8 cellular contexts compared by ENCODE assay signal in the genomic region with DNA sequence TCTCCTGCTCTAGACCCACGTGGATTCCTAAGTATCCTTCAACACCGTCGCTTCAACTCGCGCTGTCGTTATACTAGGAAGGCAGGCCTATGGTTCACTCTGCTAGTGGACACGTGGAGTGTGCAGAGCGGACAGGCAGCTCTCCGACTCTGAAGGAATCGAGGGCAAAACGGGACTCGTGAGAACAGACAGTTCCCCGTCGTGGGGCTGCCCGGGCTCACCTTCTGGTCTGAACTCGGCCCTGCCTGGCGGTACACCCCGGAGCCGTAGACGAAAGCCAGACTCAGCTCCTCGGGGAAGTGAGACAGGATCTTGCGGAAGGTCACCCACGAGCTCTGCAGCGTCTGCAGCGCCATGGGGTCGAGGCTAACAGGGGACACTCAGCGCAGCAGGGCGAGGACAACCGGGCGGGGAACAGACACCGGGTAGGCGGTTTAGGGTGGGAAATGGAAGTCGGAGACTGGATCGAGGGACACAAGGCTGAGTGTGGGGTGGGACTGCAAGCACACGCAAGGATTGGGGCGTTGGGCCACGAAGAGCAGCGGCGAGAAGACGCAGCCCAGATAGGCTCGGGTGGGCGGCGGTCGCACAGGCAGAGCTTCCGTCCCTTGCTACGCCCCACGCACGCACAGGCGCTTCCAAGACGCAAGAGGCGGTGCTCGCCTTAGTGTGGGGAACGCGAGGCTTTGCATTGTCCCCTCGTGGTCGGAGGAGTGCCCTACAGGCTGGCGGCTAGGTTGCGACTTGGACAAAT. TPM values are rescaled to one million over a fixed set of nuclear protein-coding genes. Genes with fewer than 3 reads are reported as not detected.
DNase-seq lines count a peak whose midpoint lies in the region; TF ChIP-seq lines count a peak whose summit lies in the region.

TAMM41 (minus strand) TSS at position 605 of the 754 bp plus-strand sequence; CDS start at position 356, 249 bp downstream.

- H3K4me3 Mint-ChIP-seq in neural crest cell, result peak within 1 kb of the TSS; percentile 97

- H3K27me3 Mint-ChIP-seq in neural crest cell (ENCODE audit: low read depth), result peaks cover 25% of the 10 kb centered on the region

- no peaks in the 10 kb centered on the region for H3K9me3 Mint-ChIP-seq in neural crest cell

- H3K27me3 ChIP-seq in stomach smooth muscle (ENCODE audit: control insufficient read depth in 1 of 2, insufficient read depth in 2 of 2, low read length in 2 of 2), result no peaks in the 10 kb centered on the region

- H3K27ac Mint-ChIP-seq in neural crest cell (ENCODE audit: unreplicated experiment), result peak within 1 kb of the TSS; percentile 89

- H3K4me3 ChIP-seq in fibroblast of villous mesenchyme (ENCODE audit: low read depth, low read length), result peak within 1 kb of the TSS; percentile 74
- H3K4me3 ChIP-seq in stomach smooth muscle (ENCODE audit: low read length in 2 of 2), result peak within 1 kb of the TSS; percentile 95 to 100

- peaks cover 29% of the 10 kb centered on the region for H3K4me1 Mint-ChIP-seq in neural crest cell

- H3K36me3 ChIP-seq in ES-I3 (ENCODE audit: insufficient read depth, low read length) (peaks cover 9% of the 10 kb centered on the region), stomach smooth muscle (ENCODE audit: control insufficient read depth in 2 of 2, insufficient read depth in 2 of 2, low read length in 2 of 2) (peaks cover 11 to 17% of the 10 kb centered on the region in 2 donors)

- H3K36me3 Mint-ChIP-seq in neural crest cell (ENCODE audit: low read depth), result peaks cover 7% of the 10 kb centered on the region

- H3K27ac ChIP-seq in stomach smooth muscle (ENCODE audit: low read length), result peak within 1 kb of the TSS; percentile 79

- H3K9me3 ChIP-seq in ES-I3 (ENCODE audit: control insufficient read depth, insufficient read depth, low read length), result no peaks in the 10 kb centered on the region
- H3K9me3 ChIP-seq in stomach smooth muscle (ENCODE audit: control insufficient read depth in 2 of 2, low read length in 2 of 2), result no peaks in the 10 kb centered on the region

- H3K9ac ChIP-seq in ES-I3 (ENCODE audit: low read depth, low read length) (peak within 1 kb of the TSS; percentile 76), stomach smooth muscle (ENCODE audit: low read length in 2 of 2) (peak within 1 kb of the TSS; percentile 89 to 90)

- TF ChIP-seq CTCF in LNCAP (IDR thresholded peaks at IDR 0.05), result peak; percentile 95
- TF ChIP-seq CTCF in fibroblast of villous mesenchyme (IDR thresholded peaks at IDR 0.05; ENCODE audit: insufficient read depth, low read depth, low read length), result peak; percentile 64
- peak; percentile 80 for TF ChIP-seq CTCF in neural crest cell (conservative IDR thresholded peaks at IDR 0.05)

- peaks cover 5% of the 10 kb centered on the region; the same call in 1 of the 2 replicates for H3K4me1 ChIP-seq in ES-I3 (ENCODE audit: insufficient read depth, low read length)
- H3K4me1 ChIP-seq in stomach smooth muscle (ENCODE audit: control insufficient read depth, insufficient read depth, low read length), result peaks cover 18% of the 10 kb centered on the region

- DNase-seq in GOT3 (lab: John Stamatoyannopoulos, UW) (peak; percentile 35), SHP77 (lab: John Stamatoyannopoulos, UW) (peak; percentile 86 to 91), fibroblast of villous mesenchyme (ENCODE audit: low read depth) (peak; percentile 89), neural crest cell (ENCODE audit: low read depth, low spot score) (peak; percentile 74)
- peak; percentile 96 for DNase-seq in activated effector memory CD4-positive, alpha-beta T cell treated with anti-CD3 and anti-CD28 coated beads, Interleukin-2, amount 50 U/mL, for 16 hours

RNA-seq across cellular contexts. Expression of gene TAMM41, which starts in this region (rescaled TPM):
- total RNA-seq in fibroblast of villous mesenchyme, result 9.0 and 10.4 TPM in 2 replicates
- total RNA-seq in neural crest cell, result 23.6 and 24.5 TPM in 2 replicates

Comparison
In these comparisons a context has a peak if more than half of its experiments do, and no peak if none do; other contexts are left out.
1. Peak in every context shown above with its lines: DNase-seq, H3K4me3 ChIP-seq and H3K27ac ChIP-seq.
2. DNase-seq: peak in every context shown above with its lines; median percentile 96 in activated effector memory CD4-positive, alpha-beta T cell treated with anti-CD3 and anti-CD28 coated beads, Interleukin-2, amount 50 U/mL, for 16 hours; 89 in fibroblast of villous mesenchyme; 88 in SHP77; 74 in neural crest cell; 35 in GOT3.